ENCODE assay signal across 10 cellular contexts in genomic region chrX:17812763-17813162, GRCh38. TPM values are rescaled to one million over a fixed set of nuclear protein-coding genes. Genes with fewer than 3 reads are reported as not detected.
A peak's percentile ranks its signal among the peaks of the same experiment; 100 is the strongest.
DNase-seq lines count a peak whose midpoint lies in the region; ATAC-seq and TF ChIP-seq lines count a peak whose summit lies in the region.
"Had no signal": no experiment of that assay in that cellular context is flagged by ENCODE, and none has a peak within 500 bp of the region (broad histone marks: within the 10 kb centered on the region; RNA-seq: fewer than 3 reads in every experiment).

No MANE protein-coding gene starts in this region.

- H3K36me3 ChIP-seq in left ventricle myocardium inferior = no peaks in the 10 kb centered on the region

- H3K9me3 ChIP-seq in left ventricle myocardium inferior (replicated peaks) = no peaks in the 10 kb centered on the region

- DNase-seq in left ventricle myocardium inferior (no peak), Right ventricle myocardium superior (no peak), iris pigment epithelial cell (ENCODE audit: low read depth) (peak; percentile 6), dedifferentiated amniotic fluid mesenchymal stem cell (ENCODE audit: extremely low spot score) (no peak), pons (ENCODE audit: low spot score) (no peak)
- no peak for DNase-seq in activated T-helper 2 cell treated with anti-CD3 and anti-CD28 coated beads, Interferon-gamma antibody, Interleukin-2, Interleukin-4, amounts not matched to agents 10 μg/mL and 5 μg/mL and 100 μg/mL, durations not matched to agents 14 hours and 24 hours and 36 hours (ENCODE audit: low spot score)
- no peak for DNase-seq in effector CD8-positive, alpha-beta T cell (lab: John Stamatoyannopoulos, UW)
- DNase-seq: activated naive CD4-positive, alpha-beta T cell treated with Interleukin-2 at 50 U/mL for 16 hours had no signal

- no peaks in the 10 kb centered on the region for H3K36me3 Mint-ChIP-seq in activated T-helper 2 cell treated with anti-CD3 and anti-CD28 coated beads, Interferon-gamma antibody, Interleukin-2, Interleukin-4, amounts not matched to agents 10 μg/mL and 5 μg/mL and 100 μg/mL, durations not matched to agents 14 hours and 24 hours and 36 hours (ENCODE audit: low read depth)

- no peak overlapping the region for H3K27ac Mint-ChIP-seq in activated T-helper 2 cell treated with anti-CD3 and anti-CD28 coated beads, Interferon-gamma antibody, Interleukin-2, Interleukin-4, amounts not matched to agents 10 μg/mL and 5 μg/mL and 100 μg/mL, durations not matched to agents 14 hours and 24 hours and 36 hours

- peaks cover 14% of the 10 kb centered on the region for H3K4me1 ChIP-seq in left ventricle myocardium inferior

- intact Hi-C loops in left ventricle myocardium inferior (cut with micrococcal nuclease) (loop anchor here (5.0 kb wide), 1 partner anchor 65 kb away; no protein-coding TSS in a partner anchor), Right ventricle myocardium superior (cut with DNase I) (loop anchor here (10.0 kb wide), 1 partner anchor 52 kb away; the partner anchor contains the start of gene RAI2)
- intact Hi-C loops in activated T-helper 2 cell treated with anti-CD3 and anti-CD28 coated beads, Interferon-gamma antibody, Interleukin-2, Interleukin-4, amounts not matched to agents 10 μg/mL and 5 μg/mL and 100 μg/mL, durations not matched to agents 14 hours and 24 hours and 36 hours (cut with micrococcal nuclease) = no loop called here

- H3K4me3 ChIP-seq in left ventricle myocardium inferior (no peak overlapping the region), WI38 (ENCODE audit: low read depth, low read length) (no peak overlapping the region)

- no peak overlapping the region for H3K27ac ChIP-seq in left ventricle myocardium inferior (replicated peaks)

- no peak for ATAC-seq in Right ventricle myocardium superior (ENCODE audit: poor library complexity)

- H3K4me3 Mint-ChIP-seq in activated T-helper 2 cell treated with anti-CD3 and anti-CD28 coated beads, Interferon-gamma antibody, Interleukin-2, Interleukin-4, amounts not matched to agents 10 μg/mL and 5 μg/mL and 100 μg/mL, durations not matched to agents 14 hours and 24 hours and 36 hours (ENCODE audit: low read depth) = no peak overlapping the region

- H3K9me3 Mint-ChIP-seq in activated T-helper 2 cell treated with anti-CD3 and anti-CD28 coated beads, Interferon-gamma antibody, Interleukin-2, Interleukin-4, amounts not matched to agents 10 μg/mL and 5 μg/mL and 100 μg/mL, durations not matched to agents 14 hours and 24 hours and 36 hours = no peaks in the 10 kb centered on the region

- TF ChIP-seq CTCF in left ventricle myocardium inferior (IDR thresholded peaks at IDR 0.05; ENCODE audit: borderline replicate concordance) (peak; percentile 72), WI38 (IDR thresholded peaks at IDR 0.05; ENCODE audit: low read depth, low read length) (peak; percentile 54)

- no peaks in the 10 kb centered on the region for H3K27me3 ChIP-seq in left ventricle myocardium inferior (ENCODE audit: low read depth)

- peaks cover 1% of the 10 kb centered on the region for H3K27me3 Mint-ChIP-seq in activated T-helper 2 cell treated with anti-CD3 and anti-CD28 coated beads, Interferon-gamma antibody, Interleukin-2, Interleukin-4, amounts not matched to agents 10 μg/mL and 5 μg/mL and 100 μg/mL, durations not matched to agents 14 hours and 24 hours and 36 hours (ENCODE audit: low read depth)

- H3K4me1 Mint-ChIP-seq in activated T-helper 2 cell treated with anti-CD3 and anti-CD28 coated beads, Interferon-gamma antibody, Interleukin-2, Interleukin-4, amounts not matched to agents 10 μg/mL and 5 μg/mL and 100 μg/mL, durations not matched to agents 14 hours and 24 hours and 36 hours (ENCODE audit: low read depth) = no peaks in the 10 kb centered on the region

RNA-seq across cellular contexts. Expression of gene RAI2, which starts 48.3 kb away (rescaled TPM):
- total RNA-seq in left ventricle myocardium inferior = 23.6 TPM
- total RNA-seq in Right ventricle myocardium superior = 18.1 TPM
- total RNA-seq in activated T-helper 2 cell treated with anti-CD3 and anti-CD28 coated beads, Interferon-gamma antibody, Interleukin-2, Interleukin-4, amounts not matched to agents 10 μg/mL and 5 μg/mL and 100 μg/mL, durations not matched to agents 14 hours and 24 hours and 36 hours = 0.16 TPM in 2 replicates
- total RNA-seq: RPMI7951 had no signal

Comparison
In these comparisons a context has a peak if more than half of its experiments do, and no peak if none do; other contexts are left out.
1. RNA of gene RAI2, which starts 48.3 kb away (total RNA-seq): 23.6 TPM in left ventricle myocardium inferior (single experiment) and 18.1 TPM in Right ventricle myocardium superior (single experiment); 0.16 TPM in activated T-helper 2 cell treated with anti-CD3 and anti-CD28 coated beads, Interferon-gamma antibody, Interleukin-2, Interleukin-4, amounts not matched to agents 10 μg/mL and 5 μg/mL and 100 μg/mL, durations not matched to agents 14 hours and 24 hours and 36 hours; every median in the first group is over 10 times any median in the second.